Comparison of ENCODE assay signal across 18 cellular contexts in the genomic region with DNA sequence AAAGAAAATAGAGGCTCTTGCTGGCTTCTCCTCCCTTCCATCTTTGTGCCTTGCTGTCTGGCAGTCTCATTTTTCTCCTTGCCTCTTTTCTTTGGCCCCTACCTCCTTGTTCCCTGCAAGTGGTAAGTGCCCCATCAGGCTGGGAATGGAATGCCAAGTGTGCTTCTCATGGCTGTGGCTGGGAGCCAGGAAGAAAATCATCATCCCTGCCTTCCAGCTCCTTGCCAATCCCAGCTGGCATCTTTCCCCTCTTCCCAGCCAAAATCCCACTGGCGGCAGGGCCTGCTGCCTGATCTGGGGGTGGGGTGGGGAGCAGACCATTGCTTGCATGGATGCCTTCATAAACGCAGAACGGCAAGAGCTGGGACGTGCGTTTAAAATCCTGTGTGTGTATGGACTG. TPM values are rescaled to one million over a fixed set of nuclear protein-coding genes. Genes with fewer than 3 reads are reported as not detected.
DNase-seq lines count a peak whose midpoint lies in the region; ATAC-seq and TF ChIP-seq lines count a peak whose summit lies in the region.
"Had no signal": no experiment of that assay in that cellular context is flagged by ENCODE, and none has a peak within 500 bp of the region (broad histone marks: within the 10 kb centered on the region; RNA-seq: fewer than 3 reads in every experiment).

No MANE protein-coding gene starts in this region.

- no peak overlapping the region for H3K4me3 ChIP-seq in gastrocnemius medialis
- H3K4me3 ChIP-seq: cardiac muscle cell, vagina had no signal

- TF ChIP-seq CTCF in glutamatergic neuron (IDR thresholded peaks at IDR 0.05; ENCODE audit: partially characterized antibody, unreplicated experiment), result no peak
- TF ChIP-seq CTCF in gastrocnemius medialis (IDR thresholded peaks at IDR 0.05 in 4 of 5, conservative IDR thresholded peaks at IDR 0.05 in 1 of 5), result no peak

- no peaks in the 10 kb centered on the region for H3K9me3 ChIP-seq in gastrocnemius medialis
- H3K9me3 ChIP-seq: vagina had no signal

- DNase-seq in Daoy (ENCODE audit: low read depth) (peak; percentile 26), anterior cingulate cortex (lab: John Stamatoyannopoulos, UW) (peak in 53 of 58 donors; percentile 11 to 85 (median 58)), glutamatergic neuron (no peak), gastrocnemius medialis (no peak), COLO668 (lab: John Stamatoyannopoulos, UW; ENCODE audit: unreplicated experiment) (no peak), NCI-H128 (lab: John Stamatoyannopoulos, UW; ENCODE audit: unreplicated experiment) (no peak)
- DNase-seq: activated CD4-positive, alpha-beta T cell treated with anti-CD3 and anti-CD28 coated beads, Interleukin-2, amount 50 U/mL, for 48 hours; activated effector memory CD4-positive, alpha-beta T cell treated with Interleukin-2 at 50 U/mL for 16 hours; GF-D8; NCI-H1417 treated with DMSO at 0.1 percent for 48 hours; NCI-H526 had no signal

- no peaks in the 10 kb centered on the region for H3K4me1 Mint-ChIP-seq in glutamatergic neuron (ENCODE audit: low read depth, unreplicated experiment)

- intact Hi-C loops in gastrocnemius medialis (cut with DNase I; ENCODE audit: low total_unique reads), result no loop called here

- peak overlapping the region in 3 of 4 donors; percentile 21 to 50 (median 27) for H3K27ac ChIP-seq in gastrocnemius medialis
- H3K27ac ChIP-seq: vagina had no signal

- H3K36me3 Mint-ChIP-seq in glutamatergic neuron (ENCODE audit: unreplicated experiment), result no peaks in the 10 kb centered on the region

- peak overlapping the region; percentile 62 for H3K27ac Mint-ChIP-seq in glutamatergic neuron (ENCODE audit: unreplicated experiment)
- H3K27ac Mint-ChIP-seq: T-helper 2 cell treated with Interferon-gamma antibody and Interleukin-4, amounts not matched to agents 5 μg/mL and 100 μg/mL, for 36 hours had no signal

- peaks cover 11% of the 10 kb centered on the region for H3K27me3 Mint-ChIP-seq in glutamatergic neuron (ENCODE audit: unreplicated experiment)

- no peak for ATAC-seq in gastrocnemius medialis
- no peak for ATAC-seq in GM18861 (IDR thresholded peaks at IDR 0.05; ENCODE audit: unreplicated experiment)
- ATAC-seq in GM18505 (IDR thresholded peaks at IDR 0.05; ENCODE audit: unreplicated experiment), result no peak

- H3K9me3 Mint-ChIP-seq in glutamatergic neuron (ENCODE audit: unreplicated experiment), result peaks cover 11% of the 10 kb centered on the region
- H3K9me3 Mint-ChIP-seq: T-helper 2 cell treated with Interferon-gamma antibody and Interleukin-4, amounts not matched to agents 5 μg/mL and 100 μg/mL, for 36 hours had no signal

- TF ChIP-seq POLR2A in gastrocnemius medialis (IDR thresholded peaks at IDR 0.05) (no peak), GM18505 (IDR thresholded peaks at IDR 0.05; ENCODE audit: borderline replicate concordance, extremely low read depth, insufficient read depth, insufficient read length) (no peak)

- H3K4me1 ChIP-seq in gastrocnemius medialis, result no peaks in the 10 kb centered on the region
- H3K4me1 ChIP-seq: vagina had no signal

- no peak overlapping the region for H3K4me3 Mint-ChIP-seq in glutamatergic neuron (ENCODE audit: unreplicated experiment)
- H3K4me3 Mint-ChIP-seq: T-helper 2 cell treated with Interferon-gamma antibody and Interleukin-4, amounts not matched to agents 5 μg/mL and 100 μg/mL, for 36 hours had no signal

- no peaks in the 10 kb centered on the region for H3K27me3 ChIP-seq in gastrocnemius medialis
- H3K27me3 ChIP-seq: cardiac muscle cell, vagina had no signal

- in situ Hi-C loops in gastrocnemius medialis (cut with MboI; ENCODE audit: low sequenced_read_pairs in 4 of 4), result no loop called here

- peaks cover 0 to 34% of the 10 kb centered on the region in 2 donors for H3K36me3 ChIP-seq in gastrocnemius medialis
- H3K36me3 ChIP-seq: vagina had no signal

RNA-seq across cellular contexts. Expression of a gene that starts 27.0 kb away (rescaled TPM):
- 1.3 and 1.5 TPM in 2 replicates for total RNA-seq in Daoy (2014; rRNA removed; shearing (Covaris generic))
- 6.4 TPM for total RNA-seq in glutamatergic neuron (ENCODE audit: unreplicated experiment)
- total RNA-seq in gastrocnemius medialis, result 10 to 100 TPM in 3 of 4 donors, 1 to 10 TPM in 1; 9.3 to 22.2 (median 13.3) TPM
- total RNA-seq: endothelial cell of umbilical vein, osteocyte had no signal

Comparison
In these comparisons a context has a peak if more than half of its experiments do, and no peak if none do; other contexts are left out.
1. DNase-seq: peak in Daoy (single experiment) and anterior cingulate cortex (53 of 58); none in glutamatergic neuron (single experiment), gastrocnemius medialis (0 of 2), COLO668 (single experiment) and NCI-H128 (single experiment).